Comparison of ENCODE assay signal across 15 cellular contexts in the genomic region with DNA sequence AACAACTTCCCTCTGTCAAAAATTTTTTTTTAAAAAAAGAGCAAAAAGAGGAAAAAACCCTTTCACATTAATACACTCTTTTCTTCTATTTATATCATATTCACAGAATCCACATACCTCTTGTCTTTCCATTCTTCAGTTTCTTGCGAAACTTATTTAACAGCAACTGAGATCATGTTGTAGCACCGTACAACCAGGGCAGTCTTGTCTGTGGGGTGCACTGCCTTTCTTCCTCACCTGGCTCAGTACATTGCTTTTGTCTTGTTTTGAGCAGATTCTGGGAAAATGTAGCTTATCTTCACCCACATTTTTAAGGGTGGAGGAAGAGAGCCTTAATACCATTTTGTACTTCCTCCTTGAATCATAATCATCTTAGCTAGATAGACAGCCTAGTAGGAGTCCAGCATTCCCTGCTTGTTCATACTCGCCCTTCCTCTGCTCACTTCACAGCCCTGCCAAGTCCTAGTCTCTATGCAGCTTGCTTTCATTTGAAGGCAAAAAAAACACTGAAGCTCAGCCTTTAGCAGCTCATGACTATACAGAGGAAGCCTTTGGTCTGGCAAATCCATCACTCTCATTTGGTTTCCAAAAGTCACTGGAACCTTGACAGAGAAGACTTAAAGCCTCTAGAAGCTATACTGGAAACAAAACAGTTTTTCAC.
DNase-seq lines count a peak whose midpoint lies in the region; ATAC-seq and TF ChIP-seq lines count a peak whose summit lies in the region.
"Had no signal": no experiment of that assay in that cellular context is flagged by ENCODE, and none has a peak within 500 bp of the region (broad histone marks: within the 10 kb centered on the region; RNA-seq: fewer than 3 reads in every experiment).

No MANE protein-coding gene starts in this region.

- no peak overlapping the region for H3K4me3 ChIP-seq in esophagus (ENCODE audit: low read depth in 1 of 2, low read length in 2 of 2)
- no peak overlapping the region for H3K4me3 ChIP-seq in neuronal stem cell (ENCODE audit: low read length in 2 of 2)
- H3K4me3 ChIP-seq in gastroesophageal sphincter, result no peak overlapping the region
- H3K4me3 ChIP-seq: colonic mucosa, gastrocnemius medialis had no signal

- 43 to 51% methylated on average over 3 of the region's 3 CpGs for WGBS in esophagus, 2 donors
- 100% methylated on average over 1 of the region's 3 CpGs; no CpG with 5 or more reads in 1 of the 2 donors for WGBS in neuronal stem cell (ENCODE audit: extremely low coverage in 2 of 2, insufficient read length in 2 of 2, insufficient replicate concordance in 1 of 2), 2 donors
- WGBS in gastroesophageal sphincter (ENCODE audit: low coverage in 1 of 2), 2 donors, result 0 to 61% methylated on average over 1 to 3 of the region's 3 CpGs

- H3K36me3 ChIP-seq in esophagus (ENCODE audit: control insufficient read depth in 2 of 2, insufficient read depth in 2 of 2, low read length in 1 of 2) (no peaks in the 10 kb centered on the region), neuronal stem cell (replicated peaks in 1 of 2; ENCODE audit: control insufficient read depth in 2 of 2, insufficient read depth in 2 of 2, low read length in 2 of 2) (no peaks in the 10 kb centered on the region), gastroesophageal sphincter (no peaks in the 10 kb centered on the region)
- H3K36me3 ChIP-seq: colonic mucosa, gastrocnemius medialis had no signal

- H3K9ac ChIP-seq in neuronal stem cell (ENCODE audit: low read depth, low read length, poor library complexity), result no peak overlapping the region

- no peaks in the 10 kb centered on the region for H3K9me3 ChIP-seq in esophagus (ENCODE audit: control insufficient read depth in 2 of 2, insufficient read depth in 1 of 2, low read depth in 1 of 2, low read length in 1 of 2)
- H3K9me3 ChIP-seq in neuronal stem cell (replicated peaks in 1 of 2; ENCODE audit: control insufficient read depth in 2 of 2, insufficient read depth in 1 of 2, low read depth in 1 of 2, low read length in 2 of 2), result no peaks in the 10 kb centered on the region
- no peaks in the 10 kb centered on the region for H3K9me3 ChIP-seq in gastroesophageal sphincter
- H3K9me3 ChIP-seq: colonic mucosa, gastrocnemius medialis had no signal

- TF ChIP-seq EP300 in gastroesophageal sphincter (IDR thresholded peaks at IDR 0.05), result no peak

- no peak overlapping the region for H2BK12ac ChIP-seq in neuronal stem cell (ENCODE audit: low read length)

- H3K4me1 ChIP-seq in esophagus (ENCODE audit: control insufficient read depth in 2 of 2, insufficient read depth in 2 of 2, low read length in 1 of 2) (peaks cover 0 to 13% of the 10 kb centered on the region in 2 donors), neuronal stem cell (ENCODE audit: control insufficient read depth in 2 of 2, insufficient read depth in 1 of 2, low read depth in 1 of 2, low read length in 2 of 2) (peaks cover 0 to 6% of the 10 kb centered on the region in 2 donors), gastroesophageal sphincter (no peaks in the 10 kb centered on the region)
- H3K4me1 ChIP-seq: colonic mucosa had no signal

- peak overlapping the region; percentile 24 for H2AFZ ChIP-seq in neuronal stem cell (ENCODE audit: low read length)

- ATAC-seq in gastroesophageal sphincter, result no peak
- ATAC-seq in GM21367 (IDR thresholded peaks at IDR 0.05; ENCODE audit: unreplicated experiment), result no peak
- no peak for ATAC-seq in GM18498 (IDR thresholded peaks at IDR 0.05; ENCODE audit: unreplicated experiment)
- ATAC-seq: gastrocnemius medialis had no signal

- H3K79me1 ChIP-seq in neuronal stem cell (ENCODE audit: low read depth, low read length), result no peaks in the 10 kb centered on the region

- no peak overlapping the region for H3K4ac ChIP-seq in neuronal stem cell (ENCODE audit: low read length)

- no peak overlapping the region for H3K14ac ChIP-seq in neuronal stem cell (ENCODE audit: low read length)

- no peak overlapping the region for H2BK5ac ChIP-seq in neuronal stem cell (ENCODE audit: low read length)

- TF ChIP-seq POLR2A in gastroesophageal sphincter (IDR thresholded peaks at IDR 0.05), result no peak

- H3K27ac ChIP-seq in esophagus (ENCODE audit: low read depth in 2 of 2, low read length in 1 of 2) (peak overlapping the region; percentile 78 to 91), neuronal stem cell (replicated peaks; ENCODE audit: low read length) (no peak overlapping the region), gastroesophageal sphincter (no peak overlapping the region)
- H3K27ac ChIP-seq: colonic mucosa, gastrocnemius medialis, HL-60 had no signal

- no peak for TF ChIP-seq CTCF in gastroesophageal sphincter (IDR thresholded peaks at IDR 0.05)

- H3K4me2 ChIP-seq in neuronal stem cell (ENCODE audit: insufficient read depth, low read length, poor library complexity, severe bottlenecking), result no peak overlapping the region

- H3K27me3 ChIP-seq in esophagus (ENCODE audit: control insufficient read depth in 1 of 2, insufficient read depth in 2 of 2, low read length in 2 of 2) (no peaks in the 10 kb centered on the region), neuronal stem cell (ENCODE audit: control insufficient read depth in 3 of 3, insufficient read depth in 3 of 3, low read depth in 1 of 3, low read length in 3 of 3) (no peaks in the 10 kb centered on the region), gastroesophageal sphincter (no peaks in the 10 kb centered on the region)
- H3K27me3 ChIP-seq: colonic mucosa, gastrocnemius medialis had no signal

- no peak overlapping the region for H2BK120ac ChIP-seq in neuronal stem cell (ENCODE audit: low read depth, low read length)

- H2AK5ac ChIP-seq in neuronal stem cell (ENCODE audit: low read depth, low read length), result no peak overlapping the region

- H4K91ac ChIP-seq in neuronal stem cell (ENCODE audit: low read depth, low read length, poor library complexity), result no peak overlapping the region

- no peak overlapping the region for H4K8ac ChIP-seq in neuronal stem cell (ENCODE audit: low read depth, low read length)

- DNase-seq in DMS153 treated with DMSO at 0.1 percent for 48 hours (lab: John Stamatoyannopoulos, UW; ENCODE audit: unreplicated experiment), result peak; percentile 12
- peak; percentile 97 for DNase-seq in NCI-H446 treated with DMSO at 0.1 percent for 48 hours (lab: John Stamatoyannopoulos, UW)
- no peak for DNase-seq in neuronal stem cell (ENCODE audit: low spot score)
- no peak for DNase-seq in NCI-H2227 (lab: John Stamatoyannopoulos, UW; ENCODE audit: unreplicated experiment)
- DNase-seq: activated CD4-positive, alpha-beta T cell treated with anti-CD3 and anti-CD28 coated beads, Interleukin-2, amount 50 U/mL, for 1 hour; activated naive CD4-positive, alpha-beta T cell; colonic mucosa; gastrocnemius medialis; GDM1; NK-92 treated with Interleukin-12 subunit alpha and Interleukin-12 subunit beta, amount 100 ng/mL, for 24 hours had no signal

- H3K23ac ChIP-seq in neuronal stem cell (ENCODE audit: low read depth, low read length, poor library complexity), result no peak overlapping the region

- no peak overlapping the region for H3K18ac ChIP-seq in neuronal stem cell (ENCODE audit: low read length)

- no peak overlapping the region for H2BK15ac ChIP-seq in neuronal stem cell (ENCODE audit: low read length)

Comparison
In these comparisons a context has a peak if more than half of its experiments do, and no peak if none do; other contexts are left out.
1. DNase-seq: peak in DMS153 treated with DMSO at 0.1 percent for 48 hours (single experiment) and NCI-H446 treated with DMSO at 0.1 percent for 48 hours (single experiment); none in neuronal stem cell (single experiment) and NCI-H2227 (single experiment).
2. H3K27ac ChIP-seq: peak in esophagus (2 of 2); none in neuronal stem cell (single experiment) and gastroesophageal sphincter (0 of 4).